Comparison of ENCODE assay signal across 1 cellular context in the genomic region with DNA sequence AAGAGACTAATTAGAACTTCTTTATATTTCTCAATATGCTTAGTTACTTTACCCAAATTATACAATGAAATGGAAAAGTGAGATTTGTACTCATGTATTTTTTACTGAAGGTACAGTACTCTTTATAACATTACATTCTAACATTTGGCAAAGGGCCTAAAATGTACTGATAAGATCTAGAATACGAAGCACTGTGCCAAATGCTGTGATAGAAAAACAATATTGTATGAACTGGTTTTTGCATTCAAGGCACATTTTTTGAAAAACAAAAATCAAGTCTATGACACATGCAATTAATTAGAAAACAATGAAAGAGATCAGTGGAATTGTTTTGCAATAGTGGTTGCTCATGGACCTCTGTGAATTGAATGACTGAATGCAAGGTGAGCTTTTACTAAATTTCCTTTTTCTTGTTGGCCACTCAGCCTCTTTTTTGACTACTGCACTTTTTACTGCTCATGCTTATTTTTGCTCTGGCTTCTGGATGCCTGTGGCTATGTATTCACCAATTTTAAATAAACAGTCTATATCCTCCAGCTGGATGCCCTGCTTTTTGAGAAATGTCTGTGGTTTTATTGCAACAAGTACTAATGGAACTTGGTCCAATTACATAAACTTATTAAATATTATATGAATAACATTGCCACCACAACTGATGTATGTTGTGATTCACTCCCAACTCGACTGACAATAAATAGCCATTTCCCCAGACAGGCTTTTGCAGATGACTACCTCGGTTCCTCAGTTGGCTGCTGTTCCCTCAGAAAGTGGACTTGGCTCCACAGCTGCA.
TF ChIP-seq lines count a peak whose summit lies in the region.

No MANE protein-coding gene starts in this region.

TF ChIP-seq in IMR-90, 13 proteins besides CTCF, POLR2A, EP300 and RAD21:
- TF ChIP-seq CHD1 (IDR thresholded peaks at IDR 0.05; ENCODE audit: low read depth, low read length) = no peak
- TF ChIP-seq FOS (IDR thresholded peaks at IDR 0.05; ENCODE audit: low read depth, low read length) = no peak
- TF ChIP-seq SMC3 (IDR thresholded peaks at IDR 0.05; ENCODE audit: low read depth, low read length) = no peak
- no peak for TF ChIP-seq RFX5 (IDR thresholded peaks at IDR 0.05; ENCODE audit: low read depth, low read length)
- TF ChIP-seq USF2 (IDR thresholded peaks at IDR 0.05; ENCODE audit: low read depth, low read length) = no peak
